ENCODE assay signal across 21 cellular contexts in genomic region chrX:112612558-112612957, GRCh38.
A peak's percentile ranks its signal among the peaks of the same experiment; 100 is the strongest.
DNase-seq lines count a peak whose midpoint lies in the region; ATAC-seq, FAIRE-seq and TF ChIP-seq lines count a peak whose summit lies in the region.
"Had no signal": no experiment of that assay in that cellular context is flagged by ENCODE, and none has a peak within 500 bp of the region (broad histone marks: within the 10 kb centered on the region; RNA-seq: fewer than 3 reads in every experiment).

No MANE protein-coding gene starts in this region.

- no peak overlapping the region for H3K9ac ChIP-seq in Loucy (ENCODE audit: low read depth, low read length, poor library complexity, severe bottlenecking)
- no peak overlapping the region for H3K9ac ChIP-seq in astrocyte (ENCODE audit: low read length)
- H3K9ac ChIP-seq: BLaER1, GM23248 had no signal

- no peak overlapping the region for H3K4me3 Mint-ChIP-seq in astrocyte (ENCODE audit: unreplicated experiment)
- H3K4me3 Mint-ChIP-seq in activated CD4-positive, alpha-beta memory T cell treated with anti-CD3 and anti-CD28 coated beads for 36 hours: no peak overlapping the region
- H3K4me3 Mint-ChIP-seq: B cell; CD4-positive, CD25-positive, alpha-beta regulatory T cell; CD8-positive, alpha-beta T cell; HFFc6 had no signal

- H3K27me3 ChIP-seq in Loucy (ENCODE audit: insufficient read depth, low read length, poor library complexity, severe bottlenecking) (no peaks in the 10 kb centered on the region), astrocyte (ENCODE audit: insufficient read depth, low read length) (no peaks in the 10 kb centered on the region), gastrocnemius medialis (no peaks in the 10 kb centered on the region)

- TF ChIP-seq POLR2A in gastrocnemius medialis (IDR thresholded peaks at IDR 0.05): no peak

- in situ Hi-C loops in gastrocnemius medialis (cut with MboI; ENCODE audit: low sequenced_read_pairs in 4 of 4): no loop called here

- intact Hi-C loops in gastrocnemius medialis (cut with DNase I; ENCODE audit: low total_unique reads): no loop called here
- intact Hi-C loops in activated CD4-positive, alpha-beta memory T cell treated with anti-CD3 and anti-CD28 coated beads for 36 hours (cut with micrococcal nuclease): no loop called here

- CTCF ChIA-PET in activated CD4-positive, alpha-beta memory T cell treated with anti-CD3 and anti-CD28 coated beads for 36 hours (lab: Charles Lee): no interaction called here

- H3K27ac ChIP-seq in astrocyte (ENCODE audit: low read depth, low read length) (no peak overlapping the region), gastrocnemius medialis (peak overlapping the region; percentile 13 to 60 (median 32))
- H3K27ac ChIP-seq: BLaER1, C4-2B, GM23248 had no signal

- H3F3A ChIP-seq in Loucy (ENCODE audit: low read depth): no peaks in the 10 kb centered on the region

- H3K79me2 ChIP-seq in Loucy (ENCODE audit: insufficient read depth, low read length) (no peaks in the 10 kb centered on the region), astrocyte (ENCODE audit: insufficient read depth, low read length) (no peaks in the 10 kb centered on the region)

- no peaks in the 10 kb centered on the region for H3K27me3 Mint-ChIP-seq in astrocyte (ENCODE audit: low read depth, unreplicated experiment)
- H3K27me3 Mint-ChIP-seq in activated CD4-positive, alpha-beta memory T cell treated with anti-CD3 and anti-CD28 coated beads for 36 hours: no peaks in the 10 kb centered on the region
- H3K27me3 Mint-ChIP-seq: B cell; CD4-positive, CD25-positive, alpha-beta regulatory T cell had no signal

- no peaks in the 10 kb centered on the region for H3K9me2 ChIP-seq in Loucy (replicated peaks; ENCODE audit: low read depth, low read length)

- H3K9me3 Mint-ChIP-seq in astrocyte (ENCODE audit: unreplicated experiment): no peaks in the 10 kb centered on the region
- H3K9me3 Mint-ChIP-seq in activated CD4-positive, alpha-beta memory T cell treated with anti-CD3 and anti-CD28 coated beads for 36 hours: no peaks in the 10 kb centered on the region
- H3K9me3 Mint-ChIP-seq: CD8-positive, alpha-beta T cell had no signal

- POLR2A ChIA-PET in activated CD4-positive, alpha-beta memory T cell treated with anti-CD3 and anti-CD28 coated beads for 36 hours (lab: Charles Lee): no interaction called here

- no peak overlapping the region for H3K27ac Mint-ChIP-seq in astrocyte (ENCODE audit: unreplicated experiment)
- no peak overlapping the region for H3K27ac Mint-ChIP-seq in activated CD4-positive, alpha-beta memory T cell treated with anti-CD3 and anti-CD28 coated beads for 36 hours
- H3K27ac Mint-ChIP-seq: B cell; CD4-positive, CD25-positive, alpha-beta regulatory T cell; CD8-positive, alpha-beta T cell; HFFc6 had no signal

- H3K4me1 Mint-ChIP-seq in astrocyte (ENCODE audit: low read depth, unreplicated experiment): peaks cover 16% of the 10 kb centered on the region
- H3K4me1 Mint-ChIP-seq in activated CD4-positive, alpha-beta memory T cell treated with anti-CD3 and anti-CD28 coated beads for 36 hours (ENCODE audit: low read depth): no peaks in the 10 kb centered on the region
- H3K4me1 Mint-ChIP-seq: B cell; CD4-positive, CD25-positive, alpha-beta regulatory T cell had no signal

- H3K9me3 ChIP-seq in Loucy (ENCODE audit: insufficient read depth, low read depth, low read length) (no peaks in the 10 kb centered on the region), astrocyte (ENCODE audit: insufficient read depth, low read depth, low read length) (no peaks in the 10 kb centered on the region), gastrocnemius medialis (no peaks in the 10 kb centered on the region)
- H3K9me3 ChIP-seq: BLaER1, Caco-2, HAP-1 had no signal

- no peaks in the 10 kb centered on the region for H3K36me3 Mint-ChIP-seq in astrocyte (ENCODE audit: low read depth, unreplicated experiment)
- H3K36me3 Mint-ChIP-seq in activated CD4-positive, alpha-beta memory T cell treated with anti-CD3 and anti-CD28 coated beads for 36 hours: no peaks in the 10 kb centered on the region
- H3K36me3 Mint-ChIP-seq: CD4-positive, CD25-positive, alpha-beta regulatory T cell; CD8-positive, alpha-beta T cell had no signal

- H3K4me3 ChIP-seq in Loucy (ENCODE audit: low read length, poor library complexity, severe bottlenecking) (peak overlapping the region; percentile 13), astrocyte (ENCODE audit: insufficient read depth, low read depth, low read length) (no peak overlapping the region), gastrocnemius medialis (no peak overlapping the region)
- H3K4me3 ChIP-seq: BLaER1, GM12878, GM23248, HAP-1 had no signal

- H3K36me3 ChIP-seq in Loucy (ENCODE audit: insufficient read depth, low read length) (no peaks in the 10 kb centered on the region), astrocyte (ENCODE audit: insufficient read depth, low read length) (no peaks in the 10 kb centered on the region), gastrocnemius medialis (no peaks in the 10 kb centered on the region)
- H3K36me3 ChIP-seq: BLaER1, HAP-1 had no signal

- H2AFZ ChIP-seq in Loucy (ENCODE audit: low read length) (no peak overlapping the region), astrocyte (ENCODE audit: low read depth, low read length) (no peak overlapping the region)
- H2AFZ ChIP-seq: GM23248 had no signal

- H3K4me2 ChIP-seq in Loucy (ENCODE audit: low read depth, low read length, poor library complexity, severe bottlenecking): peak overlapping the region; percentile 48
- no peak overlapping the region for H3K4me2 ChIP-seq in astrocyte (ENCODE audit: low read length)
- H3K4me2 ChIP-seq: BLaER1 had no signal

- DNase-seq in RCC 7860 (ENCODE audit: low spot score) (peak; percentile 4), astrocyte (ENCODE audit: low read depth) (no peak), gastrocnemius medialis (no peak), GDM1 (lab: John Stamatoyannopoulos, UW) (no peak)
- DNase-seq in activated CD4-positive, alpha-beta T cell treated with anti-CD3 and anti-CD28 coated beads, Interleukin-2, amount 50 U/mL, for 4 hours: no peak
- no peak for DNase-seq in activated CD4-positive, alpha-beta memory T cell treated with anti-CD3 and anti-CD28 coated beads for 36 hours
- DNase-seq: Caco-2; CD4-positive, CD25-positive, alpha-beta regulatory T cell; CD8-positive, alpha-beta T cell; DMS153; GM23248; HFFc6 had no signal

- TF ChIP-seq CTCF in Loucy (conservative IDR thresholded peaks at IDR 0.05; ENCODE audit: low read length) (no peak), astrocyte (IDR thresholded peaks at IDR 0.05; ENCODE audit: insufficient read depth, low read depth, low read length) (no peak), gastrocnemius medialis (IDR thresholded peaks at IDR 0.05 in 4 of 5, conservative IDR thresholded peaks at IDR 0.05 in 1 of 5) (no peak)

- FAIRE-seq in RCC 7860 (lab: Jason Lieb, UNC): no peak
- peak; percentile 93 for FAIRE-seq in astrocyte (lab: Jason Lieb, UNC)
- FAIRE-seq: G401.6, GM12878, H54 had no signal

- H3K4me1 ChIP-seq in Loucy (ENCODE audit: insufficient read depth, low read length, poor library complexity, severe bottlenecking) (peaks cover 4% of the 10 kb centered on the region), astrocyte (ENCODE audit: insufficient read depth, low read length) (no peaks in the 10 kb centered on the region), gastrocnemius medialis (peaks cover 0 to 4% of the 10 kb centered on the region in 2 donors)
- H3K4me1 ChIP-seq: BLaER1, Caco-2 had no signal

- ATAC-seq in gastrocnemius medialis (peak; percentile 66 to 97), GM21717 (IDR thresholded peaks at IDR 0.05; ENCODE audit: unreplicated experiment) (no peak)
- ATAC-seq: CD8-positive, alpha-beta T cell; GM12878 had no signal

- H4K20me1 ChIP-seq in Loucy (ENCODE audit: insufficient read depth, low read length, poor library complexity, severe bottlenecking): no peaks in the 10 kb centered on the region
- no peaks in the 10 kb centered on the region for H4K20me1 ChIP-seq in astrocyte (ENCODE audit: insufficient read depth, low read length)
- H4K20me1 ChIP-seq: BLaER1 had no signal
